In the genomic region with DNA sequence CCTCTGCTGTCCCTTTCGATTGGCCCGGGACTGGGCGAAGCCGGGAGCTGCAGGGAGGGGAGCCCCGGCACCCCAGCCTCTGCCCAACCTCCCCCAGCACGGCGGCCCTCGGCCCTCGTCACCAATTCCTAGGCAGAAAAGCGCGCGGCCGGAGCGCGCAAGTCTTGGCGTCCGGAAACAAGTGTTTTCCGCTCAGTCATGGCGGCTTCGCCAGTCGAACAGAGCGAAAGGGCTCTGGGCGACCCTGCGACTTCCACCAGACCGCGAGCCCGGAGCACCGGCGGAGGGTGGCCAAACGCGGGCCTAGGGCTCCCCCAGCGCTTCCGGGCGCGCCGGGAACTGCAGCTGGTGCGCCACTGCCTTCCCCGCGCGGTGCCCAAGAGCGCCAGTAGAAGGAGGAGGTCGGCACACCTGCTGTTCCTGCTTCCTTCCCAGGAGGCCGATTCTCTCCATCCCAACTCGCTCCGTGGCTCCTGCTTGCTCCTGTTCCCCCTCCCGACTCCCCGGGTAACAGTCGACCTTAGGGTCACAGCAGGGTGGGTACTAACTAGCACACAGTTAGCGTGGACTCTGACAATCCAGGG, we compare ENCODE assay signal across 2 cellular contexts.
TF ChIP-seq lines count a peak whose summit lies in the region.

No MANE protein-coding gene starts in this region.

TF ChIP-seq in GM23338, 12 proteins besides CTCF, POLR2A, EP300 and RAD21 (continued from another document):
- TF ChIP-seq REST (IDR thresholded peaks at IDR 0.05; ENCODE audit: unreplicated experiment): no peak
- no peak for TF ChIP-seq NANOG (IDR thresholded peaks at IDR 0.05; ENCODE audit: borderline replicate concordance)
- TF ChIP-seq ZNF462 (CRISPR knock-in tag; IDR thresholded peaks at IDR 0.05): no peak
- no peak for TF ChIP-seq EZH2phosphoT487 (IDR thresholded peaks at IDR 0.05; ENCODE audit: unreplicated experiment)
- no peak for TF ChIP-seq ZNF114 (CRISPR knock-in tag; IDR thresholded peaks at IDR 0.05)

TF ChIP-seq in WTC11, 78 proteins besides CTCF, POLR2A, EP300 and RAD21 (continued from another document):
- peak; percentile 68; the same call in 1 of the 2 replicates for TF ChIP-seq AFF4 (CRISPR knock-in tag; IDR thresholded peaks at IDR 0.05; ENCODE audit: borderline replicate concordance)
- TF ChIP-seq, protein P1, sequence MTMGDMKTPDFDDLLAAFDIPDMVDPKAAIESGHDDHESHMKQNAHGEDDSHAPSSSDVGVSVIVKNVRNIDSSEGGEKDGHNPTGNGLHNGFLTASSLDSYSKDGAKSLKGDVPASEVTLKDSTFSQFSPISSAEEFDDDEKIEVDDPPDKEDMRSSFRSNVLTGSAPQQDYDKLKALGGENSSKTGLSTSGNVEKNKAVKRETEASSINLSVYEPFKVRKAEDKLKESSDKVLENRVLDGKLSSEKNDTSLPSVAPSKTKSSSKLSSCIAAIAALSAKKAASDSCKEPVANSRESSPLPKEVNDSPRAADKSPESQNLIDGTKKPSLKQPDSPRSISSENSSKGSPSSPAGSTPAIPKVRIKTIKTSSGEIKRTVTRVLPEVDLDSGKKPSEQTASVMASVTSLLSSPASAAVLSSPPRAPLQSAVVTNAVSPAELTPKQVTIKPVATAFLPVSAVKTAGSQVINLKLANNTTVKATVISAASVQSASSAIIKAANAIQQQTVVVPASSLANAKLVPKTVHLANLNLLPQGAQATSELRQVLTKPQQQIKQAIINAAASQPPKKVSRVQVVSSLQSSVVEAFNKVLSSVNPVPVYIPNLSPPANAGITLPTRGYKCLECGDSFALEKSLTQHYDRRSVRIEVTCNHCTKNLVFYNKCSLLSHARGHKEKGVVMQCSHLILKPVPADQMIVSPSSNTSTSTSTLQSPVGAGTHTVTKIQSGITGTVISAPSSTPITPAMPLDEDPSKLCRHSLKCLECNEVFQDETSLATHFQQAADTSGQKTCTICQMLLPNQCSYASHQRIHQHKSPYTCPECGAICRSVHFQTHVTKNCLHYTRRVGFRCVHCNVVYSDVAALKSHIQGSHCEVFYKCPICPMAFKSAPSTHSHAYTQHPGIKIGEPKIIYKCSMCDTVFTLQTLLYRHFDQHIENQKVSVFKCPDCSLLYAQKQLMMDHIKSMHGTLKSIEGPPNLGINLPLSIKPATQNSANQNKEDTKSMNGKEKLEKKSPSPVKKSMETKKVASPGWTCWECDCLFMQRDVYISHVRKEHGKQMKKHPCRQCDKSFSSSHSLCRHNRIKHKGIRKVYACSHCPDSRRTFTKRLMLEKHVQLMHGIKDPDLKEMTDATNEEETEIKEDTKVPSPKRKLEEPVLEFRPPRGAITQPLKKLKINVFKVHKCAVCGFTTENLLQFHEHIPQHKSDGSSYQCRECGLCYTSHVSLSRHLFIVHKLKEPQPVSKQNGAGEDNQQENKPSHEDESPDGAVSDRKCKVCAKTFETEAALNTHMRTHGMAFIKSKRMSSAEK (CRISPR knock-in tag; IDR thresholded peaks at IDR 0.05; ENCODE audit: borderline replicate concordance): no peak
- TF ChIP-seq, protein P2, sequence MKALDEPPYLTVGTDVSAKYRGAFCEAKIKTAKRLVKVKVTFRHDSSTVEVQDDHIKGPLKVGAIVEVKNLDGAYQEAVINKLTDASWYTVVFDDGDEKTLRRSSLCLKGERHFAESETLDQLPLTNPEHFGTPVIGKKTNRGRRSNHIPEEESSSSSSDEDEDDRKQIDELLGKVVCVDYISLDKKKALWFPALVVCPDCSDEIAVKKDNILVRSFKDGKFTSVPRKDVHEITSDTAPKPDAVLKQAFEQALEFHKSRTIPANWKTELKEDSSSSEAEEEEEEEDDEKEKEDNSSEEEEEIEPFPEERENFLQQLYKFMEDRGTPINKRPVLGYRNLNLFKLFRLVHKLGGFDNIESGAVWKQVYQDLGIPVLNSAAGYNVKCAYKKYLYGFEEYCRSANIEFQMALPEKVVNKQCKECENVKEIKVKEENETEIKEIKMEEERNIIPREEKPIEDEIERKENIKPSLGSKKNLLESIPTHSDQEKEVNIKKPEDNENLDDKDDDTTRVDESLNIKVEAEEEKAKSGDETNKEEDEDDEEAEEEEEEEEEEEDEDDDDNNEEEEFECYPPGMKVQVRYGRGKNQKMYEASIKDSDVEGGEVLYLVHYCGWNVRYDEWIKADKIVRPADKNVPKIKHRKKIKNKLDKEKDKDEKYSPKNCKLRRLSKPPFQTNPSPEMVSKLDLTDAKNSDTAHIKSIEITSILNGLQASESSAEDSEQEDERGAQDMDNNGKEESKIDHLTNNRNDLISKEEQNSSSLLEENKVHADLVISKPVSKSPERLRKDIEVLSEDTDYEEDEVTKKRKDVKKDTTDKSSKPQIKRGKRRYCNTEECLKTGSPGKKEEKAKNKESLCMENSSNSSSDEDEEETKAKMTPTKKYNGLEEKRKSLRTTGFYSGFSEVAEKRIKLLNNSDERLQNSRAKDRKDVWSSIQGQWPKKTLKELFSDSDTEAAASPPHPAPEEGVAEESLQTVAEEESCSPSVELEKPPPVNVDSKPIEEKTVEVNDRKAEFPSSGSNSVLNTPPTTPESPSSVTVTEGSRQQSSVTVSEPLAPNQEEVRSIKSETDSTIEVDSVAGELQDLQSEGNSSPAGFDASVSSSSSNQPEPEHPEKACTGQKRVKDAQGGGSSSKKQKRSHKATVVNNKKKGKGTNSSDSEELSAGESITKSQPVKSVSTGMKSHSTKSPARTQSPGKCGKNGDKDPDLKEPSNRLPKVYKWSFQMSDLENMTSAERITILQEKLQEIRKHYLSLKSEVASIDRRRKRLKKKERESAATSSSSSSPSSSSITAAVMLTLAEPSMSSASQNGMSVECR (CRISPR knock-in tag; IDR thresholded peaks at IDR 0.05; ENCODE audit: borderline replicate concordance): 0 out of 2 replicates have a peak, but pooled peaks have one; percentile 23
- TF ChIP-seq FOXK1 (CRISPR knock-in tag; IDR thresholded peaks at IDR 0.05): peak; percentile 61; the same call in 1 of the 2 replicates
- TF ChIP-seq ESRRA (CRISPR knock-in tag; IDR thresholded peaks at IDR 0.05; ENCODE audit: borderline replicate concordance): peak; percentile 39; the same call in 1 of the 2 replicates
- peak; percentile 72; the same call in 1 of the 2 replicates for TF ChIP-seq E2F5 (CRISPR knock-in tag; IDR thresholded peaks at IDR 0.05)
- no peak for TF ChIP-seq RORB (CRISPR knock-in tag; IDR thresholded peaks at IDR 0.05)
- peak; percentile 83; the same call in 1 of the 2 replicates for TF ChIP-seq ETV6 (CRISPR knock-in tag; IDR thresholded peaks at IDR 0.05)
- TF ChIP-seq, protein P3, sequence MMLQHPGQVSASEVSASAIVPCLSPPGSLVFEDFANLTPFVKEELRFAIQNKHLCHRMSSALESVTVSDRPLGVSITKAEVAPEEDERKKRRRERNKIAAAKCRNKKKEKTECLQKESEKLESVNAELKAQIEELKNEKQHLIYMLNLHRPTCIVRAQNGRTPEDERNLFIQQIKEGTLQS (CRISPR knock-in tag; conservative IDR thresholded peaks at IDR 0.05): no peak
- no peak for TF ChIP-seq IRF2 (CRISPR knock-in tag; IDR thresholded peaks at IDR 0.05; ENCODE audit: borderline replicate concordance, low read depth)
- no peak for TF ChIP-seq ZNF416 (CRISPR knock-in tag; IDR thresholded peaks at IDR 0.05)
- 0 out of 2 replicates have a peak, but pooled peaks have one; percentile 30 for TF ChIP-seq MYBL2 (CRISPR knock-in tag; IDR thresholded peaks at IDR 0.05)
- peak; percentile 44; the same call in 1 of the 2 replicates for TF ChIP-seq FOXP4 (CRISPR knock-in tag; IDR thresholded peaks at IDR 0.05)
- no peak for TF ChIP-seq CBFB (CRISPR knock-in tag; IDR thresholded peaks at IDR 0.05; ENCODE audit: low read depth)
- TF ChIP-seq, protein P4, sequence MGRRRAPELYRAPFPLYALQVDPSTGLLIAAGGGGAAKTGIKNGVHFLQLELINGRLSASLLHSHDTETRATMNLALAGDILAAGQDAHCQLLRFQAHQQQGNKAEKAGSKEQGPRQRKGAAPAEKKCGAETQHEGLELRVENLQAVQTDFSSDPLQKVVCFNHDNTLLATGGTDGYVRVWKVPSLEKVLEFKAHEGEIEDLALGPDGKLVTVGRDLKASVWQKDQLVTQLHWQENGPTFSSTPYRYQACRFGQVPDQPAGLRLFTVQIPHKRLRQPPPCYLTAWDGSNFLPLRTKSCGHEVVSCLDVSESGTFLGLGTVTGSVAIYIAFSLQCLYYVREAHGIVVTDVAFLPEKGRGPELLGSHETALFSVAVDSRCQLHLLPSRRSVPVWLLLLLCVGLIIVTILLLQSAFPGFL (CRISPR knock-in tag; IDR thresholded peaks at IDR 0.05; ENCODE audit: borderline replicate concordance): no peak
